In genomic region chr4:80024335-80024734, GRCh38 we compare ENCODE assay signal across 20 cellular contexts.
"Had no signal": no experiment of that assay in that cellular context is flagged by ENCODE, and none has a peak within 500 bp of the region (broad histone marks: within the 10 kb centered on the region; RNA-seq: fewer than 3 reads in every experiment).

No MANE protein-coding gene starts in this region.

- H3K4me1 Mint-ChIP-seq: immature natural killer cell, naive B cell, nephron had no signal

- DNase-seq: dorsolateral prefrontal cortex; effector memory CD4-positive, alpha-beta T cell; esophagus squamous epithelium; foreskin keratinocyte; immature natural killer cell; left lung; lower lobe of right lung; mesendoderm; naive B cell; sigmoid colon; stimulated activated CD4-positive, alpha-beta T cell treated with anti-CD3 and anti-CD28 coated beads, Interleukin-2, amount 100 ng/mL, for 24 hours; stimulated activated CD4-positive, alpha-beta T cell treated with anti-CD3 and anti-CD28 coated beads, Interleukin-4, amount 100 ng/mL, for 4 hours; stimulated activated naive CD4-positive, alpha-beta T cell; stomach; substantia nigra; trophoblast cell had no signal

- H3K27me3 Mint-ChIP-seq: naive B cell had no signal

- H3K27ac Mint-ChIP-seq: immature natural killer cell, nephron had no signal

- H3K9me3 Mint-ChIP-seq: naive B cell, nephron had no signal

- H3K4me3 Mint-ChIP-seq: immature natural killer cell, naive B cell, nephron had no signal

- H3K4me3 ChIP-seq: coronary artery, dorsolateral prefrontal cortex, esophagus squamous epithelium, left lung, lower lobe of right lung, right atrium auricular region, sigmoid colon, skin epidermis, stomach had no signal
